Comparison of ENCODE assay signal across 2 cellular contexts in genomic region chr12:60162988-60163720, GRCh38.
TF ChIP-seq lines count a peak whose summit lies in the region.

No MANE protein-coding gene starts in this region.

TF ChIP-seq in GM23338, 12 proteins besides CTCF, POLR2A, EP300 and RAD21:
- TF ChIP-seq, protein P1, sequence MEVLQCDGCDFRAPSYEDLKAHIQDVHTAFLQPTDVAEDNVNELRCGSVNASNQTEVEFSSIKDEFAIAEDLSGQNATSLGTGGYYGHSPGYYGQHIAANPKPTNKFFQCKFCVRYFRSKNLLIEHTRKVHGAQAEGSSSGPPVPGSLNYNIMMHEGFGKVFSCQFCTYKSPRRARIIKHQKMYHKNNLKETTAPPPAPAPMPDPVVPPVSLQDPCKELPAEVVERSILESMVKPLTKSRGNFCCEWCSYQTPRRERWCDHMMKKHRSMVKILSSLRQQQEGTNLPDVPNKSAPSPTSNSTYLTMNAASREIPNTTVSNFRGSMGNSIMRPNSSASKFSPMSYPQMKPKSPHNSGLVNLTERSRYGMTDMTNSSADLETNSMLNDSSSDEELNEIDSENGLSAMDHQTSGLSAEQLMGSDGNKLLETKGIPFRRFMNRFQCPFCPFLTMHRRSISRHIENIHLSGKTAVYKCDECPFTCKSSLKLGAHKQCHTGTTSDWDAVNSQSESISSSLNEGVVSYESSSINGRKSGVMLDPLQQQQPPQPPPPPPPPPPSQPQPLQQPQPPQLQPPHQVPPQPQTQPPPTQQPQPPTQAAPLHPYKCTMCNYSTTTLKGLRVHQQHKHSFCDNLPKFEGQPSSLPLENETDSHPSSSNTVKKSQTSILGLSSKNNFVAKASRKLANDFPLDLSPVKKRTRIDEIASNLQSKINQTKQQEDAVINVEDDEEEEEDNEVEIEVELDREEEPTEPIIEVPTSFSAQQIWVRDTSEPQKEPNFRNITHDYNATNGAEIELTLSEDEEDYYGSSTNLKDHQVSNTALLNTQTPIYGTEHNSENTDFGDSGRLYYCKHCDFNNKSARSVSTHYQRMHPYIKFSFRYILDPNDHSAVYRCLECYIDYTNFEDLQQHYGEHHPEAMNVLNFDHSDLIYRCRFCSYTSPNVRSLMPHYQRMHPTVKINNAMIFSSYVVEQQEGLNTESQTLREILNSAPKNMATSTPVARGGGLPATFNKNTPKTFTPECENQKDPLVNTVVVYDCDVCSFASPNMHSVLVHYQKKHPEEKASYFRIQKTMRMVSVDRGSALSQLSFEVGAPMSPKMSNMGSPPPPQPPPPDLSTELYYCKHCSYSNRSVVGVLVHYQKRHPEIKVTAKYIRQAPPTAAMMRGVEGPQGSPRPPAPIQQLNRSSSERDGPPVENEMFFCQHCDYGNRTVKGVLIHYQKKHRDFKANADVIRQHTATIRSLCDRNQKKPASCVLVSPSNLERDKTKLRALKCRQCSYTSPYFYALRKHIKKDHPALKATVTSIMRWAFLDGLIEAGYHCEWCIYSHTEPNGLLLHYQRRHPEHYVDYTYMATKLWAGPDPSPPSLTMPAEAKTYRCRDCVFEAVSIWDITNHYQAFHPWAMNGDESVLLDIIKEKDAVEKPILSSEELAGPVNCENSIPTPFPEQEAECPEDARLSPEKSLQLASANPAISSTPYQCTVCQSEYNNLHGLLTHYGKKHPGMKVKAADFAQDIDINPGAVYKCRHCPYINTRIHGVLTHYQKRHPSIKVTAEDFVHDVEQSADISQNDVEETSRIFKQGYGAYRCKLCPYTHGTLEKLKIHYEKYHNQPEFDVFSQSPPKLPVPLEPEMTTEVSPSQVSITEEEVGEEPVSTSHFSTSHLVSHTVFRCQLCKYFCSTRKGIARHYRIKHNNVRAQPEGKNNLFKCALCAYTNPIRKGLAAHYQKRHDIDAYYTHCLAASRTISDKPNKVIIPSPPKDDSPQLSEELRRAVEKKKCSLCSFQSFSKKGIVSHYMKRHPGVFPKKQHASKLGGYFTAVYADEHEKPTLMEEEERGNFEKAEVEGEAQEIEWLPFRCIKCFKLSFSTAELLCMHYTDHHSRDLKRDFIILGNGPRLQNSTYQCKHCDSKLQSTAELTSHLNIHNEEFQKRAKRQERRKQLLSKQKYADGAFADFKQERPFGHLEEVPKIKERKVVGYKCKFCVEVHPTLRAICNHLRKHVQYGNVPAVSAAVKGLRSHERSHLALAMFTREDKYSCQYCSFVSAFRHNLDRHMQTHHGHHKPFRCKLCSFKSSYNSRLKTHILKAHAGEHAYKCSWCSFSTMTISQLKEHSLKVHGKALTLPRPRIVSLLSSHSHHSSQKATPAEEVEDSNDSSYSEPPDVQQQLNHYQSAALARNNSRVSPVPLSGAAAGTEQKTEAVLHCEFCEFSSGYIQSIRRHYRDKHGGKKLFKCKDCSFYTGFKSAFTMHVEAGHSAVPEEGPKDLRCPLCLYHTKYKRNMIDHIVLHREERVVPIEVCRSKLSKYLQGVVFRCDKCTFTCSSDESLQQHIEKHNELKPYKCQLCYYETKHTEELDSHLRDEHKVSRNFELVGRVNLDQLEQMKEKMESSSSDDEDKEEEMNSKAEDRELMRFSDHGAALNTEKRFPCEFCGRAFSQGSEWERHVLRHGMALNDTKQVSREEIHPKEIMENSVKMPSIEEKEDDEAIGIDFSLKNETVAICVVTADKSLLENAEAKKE (CRISPR knock-in tag; IDR thresholded peaks at IDR 0.05) = no peak
- TF ChIP-seq ZNF114 (CRISPR knock-in tag; IDR thresholded peaks at IDR 0.05) (no peak), POLR2AphosphoS5 (IDR thresholded peaks at IDR 0.05; ENCODE audit: low read depth) (no peak), CREB1 (CRISPR knock-in tag; IDR thresholded peaks at IDR 0.05; ENCODE audit: low read depth) (no peak), STAT1 (IDR thresholded peaks at IDR 0.05; ENCODE audit: unreplicated experiment) (no peak), EZH2 (IDR thresholded peaks at IDR 0.05; ENCODE audit: low read depth, unreplicated experiment) (no peak), NANOG (IDR thresholded peaks at IDR 0.05; ENCODE audit: borderline replicate concordance) (no peak), ZNF331 (CRISPR knock-in tag; IDR thresholded peaks at IDR 0.05; ENCODE audit: low read depth) (no peak), JUNB (IDR thresholded peaks at IDR 0.05; ENCODE audit: unreplicated experiment) (no peak), EZH2phosphoT487 (IDR thresholded peaks at IDR 0.05; ENCODE audit: unreplicated experiment) (no peak)
- TF ChIP-seq, protein P2, sequence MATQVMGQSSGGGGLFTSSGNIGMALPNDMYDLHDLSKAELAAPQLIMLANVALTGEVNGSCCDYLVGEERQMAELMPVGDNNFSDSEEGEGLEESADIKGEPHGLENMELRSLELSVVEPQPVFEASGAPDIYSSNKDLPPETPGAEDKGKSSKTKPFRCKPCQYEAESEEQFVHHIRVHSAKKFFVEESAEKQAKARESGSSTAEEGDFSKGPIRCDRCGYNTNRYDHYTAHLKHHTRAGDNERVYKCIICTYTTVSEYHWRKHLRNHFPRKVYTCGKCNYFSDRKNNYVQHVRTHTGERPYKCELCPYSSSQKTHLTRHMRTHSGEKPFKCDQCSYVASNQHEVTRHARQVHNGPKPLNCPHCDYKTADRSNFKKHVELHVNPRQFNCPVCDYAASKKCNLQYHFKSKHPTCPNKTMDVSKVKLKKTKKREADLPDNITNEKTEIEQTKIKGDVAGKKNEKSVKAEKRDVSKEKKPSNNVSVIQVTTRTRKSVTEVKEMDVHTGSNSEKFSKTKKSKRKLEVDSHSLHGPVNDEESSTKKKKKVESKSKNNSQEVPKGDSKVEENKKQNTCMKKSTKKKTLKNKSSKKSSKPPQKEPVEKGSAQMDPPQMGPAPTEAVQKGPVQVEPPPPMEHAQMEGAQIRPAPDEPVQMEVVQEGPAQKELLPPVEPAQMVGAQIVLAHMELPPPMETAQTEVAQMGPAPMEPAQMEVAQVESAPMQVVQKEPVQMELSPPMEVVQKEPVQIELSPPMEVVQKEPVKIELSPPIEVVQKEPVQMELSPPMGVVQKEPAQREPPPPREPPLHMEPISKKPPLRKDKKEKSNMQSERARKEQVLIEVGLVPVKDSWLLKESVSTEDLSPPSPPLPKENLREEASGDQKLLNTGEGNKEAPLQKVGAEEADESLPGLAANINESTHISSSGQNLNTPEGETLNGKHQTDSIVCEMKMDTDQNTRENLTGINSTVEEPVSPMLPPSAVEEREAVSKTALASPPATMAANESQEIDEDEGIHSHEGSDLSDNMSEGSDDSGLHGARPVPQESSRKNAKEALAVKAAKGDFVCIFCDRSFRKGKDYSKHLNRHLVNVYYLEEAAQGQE (IDR thresholded peaks at IDR 0.05; ENCODE audit: unreplicated experiment) = no peak
- TF ChIP-seq, protein P3, sequence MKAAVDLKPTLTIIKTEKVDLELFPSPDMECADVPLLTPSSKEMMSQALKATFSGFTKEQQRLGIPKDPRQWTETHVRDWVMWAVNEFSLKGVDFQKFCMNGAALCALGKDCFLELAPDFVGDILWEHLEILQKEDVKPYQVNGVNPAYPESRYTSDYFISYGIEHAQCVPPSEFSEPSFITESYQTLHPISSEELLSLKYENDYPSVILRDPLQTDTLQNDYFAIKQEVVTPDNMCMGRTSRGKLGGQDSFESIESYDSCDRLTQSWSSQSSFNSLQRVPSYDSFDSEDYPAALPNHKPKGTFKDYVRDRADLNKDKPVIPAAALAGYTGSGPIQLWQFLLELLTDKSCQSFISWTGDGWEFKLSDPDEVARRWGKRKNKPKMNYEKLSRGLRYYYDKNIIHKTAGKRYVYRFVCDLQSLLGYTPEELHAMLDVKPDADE (IDR thresholded peaks at IDR 0.05) = no peak

TF ChIP-seq in GM12878, 131 proteins besides CTCF, POLR2A, EP300 and RAD21:
- TF ChIP-seq SIX5 (IDR thresholded peaks at IDR 0.05; ENCODE audit: low read depth, low read length, severe bottlenecking) (no peak), CBX5 (IDR thresholded peaks at IDR 0.05; ENCODE audit: low read depth) (no peak), BMI1 (IDR thresholded peaks at IDR 0.05; ENCODE audit: borderline replicate concordance) (no peak), NFXL1 (IDR thresholded peaks at IDR 0.05; ENCODE audit: borderline replicate concordance) (no peak), NRF1 (conservative IDR thresholded peaks at IDR 0.05; ENCODE audit: low read depth, low read length) (no peak), BRCA1 (IDR thresholded peaks at IDR 0.05; ENCODE audit: low read depth, low read length) (no peak), HDAC2 (IDR thresholded peaks at IDR 0.05) (no peak), EED (IDR thresholded peaks at IDR 0.05; ENCODE audit: low read depth) (no peak), SIN3A (IDR thresholded peaks at IDR 0.05; ENCODE audit: low read depth, low read length) (no peak), RCOR1 (conservative IDR thresholded peaks at IDR 0.05; ENCODE audit: low read depth, low read length) (no peak)
- TF ChIP-seq, protein P4, sequence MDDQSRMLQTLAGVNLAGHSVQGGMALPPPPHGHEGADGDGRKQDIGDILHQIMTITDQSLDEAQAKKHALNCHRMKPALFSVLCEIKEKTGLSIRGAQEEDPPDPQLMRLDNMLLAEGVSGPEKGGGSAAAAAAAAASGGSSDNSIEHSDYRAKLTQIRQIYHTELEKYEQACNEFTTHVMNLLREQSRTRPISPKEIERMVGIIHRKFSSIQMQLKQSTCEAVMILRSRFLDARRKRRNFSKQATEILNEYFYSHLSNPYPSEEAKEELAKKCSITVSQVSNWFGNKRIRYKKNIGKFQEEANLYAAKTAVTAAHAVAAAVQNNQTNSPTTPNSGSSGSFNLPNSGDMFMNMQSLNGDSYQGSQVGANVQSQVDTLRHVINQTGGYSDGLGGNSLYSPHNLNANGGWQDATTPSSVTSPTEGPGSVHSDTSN (IDR thresholded peaks at IDR 0.05; ENCODE audit: insufficient replicate concordance, low read depth, low read length) = no peak
- TF ChIP-seq, protein P5, sequence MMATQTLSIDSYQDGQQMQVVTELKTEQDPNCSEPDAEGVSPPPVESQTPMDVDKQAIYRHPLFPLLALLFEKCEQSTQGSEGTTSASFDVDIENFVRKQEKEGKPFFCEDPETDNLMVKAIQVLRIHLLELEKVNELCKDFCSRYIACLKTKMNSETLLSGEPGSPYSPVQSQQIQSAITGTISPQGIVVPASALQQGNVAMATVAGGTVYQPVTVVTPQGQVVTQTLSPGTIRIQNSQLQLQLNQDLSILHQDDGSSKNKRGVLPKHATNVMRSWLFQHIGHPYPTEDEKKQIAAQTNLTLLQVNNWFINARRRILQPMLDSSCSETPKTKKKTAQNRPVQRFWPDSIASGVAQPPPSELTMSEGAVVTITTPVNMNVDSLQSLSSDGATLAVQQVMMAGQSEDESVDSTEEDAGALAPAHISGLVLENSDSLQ (IDR thresholded peaks at IDR 0.05) = no peak
TF ChIP-seq in GM12878: peak in this region for 0.
